Comparison of ENCODE assay signal across 11 cellular contexts in the genomic region with DNA sequence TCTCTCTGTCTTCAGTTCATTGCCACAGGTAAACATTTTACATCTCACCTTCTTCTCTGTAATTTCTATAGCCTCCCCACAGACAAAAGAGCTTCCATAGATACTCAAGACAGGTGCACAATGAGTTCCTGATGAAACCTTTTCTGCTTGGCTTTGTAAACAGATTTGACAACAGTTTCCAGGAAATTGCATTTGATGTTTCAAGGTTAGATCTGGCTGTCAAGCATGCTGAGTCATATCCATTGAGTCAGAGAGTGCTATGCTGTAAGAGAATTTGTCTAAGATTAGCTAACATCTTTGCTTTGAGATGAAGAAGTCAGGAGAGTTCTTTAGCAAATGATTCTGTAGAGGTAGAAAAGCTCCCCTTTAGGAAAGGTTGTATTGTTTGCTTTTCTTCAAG. TPM values are rescaled to one million over a fixed set of nuclear protein-coding genes. Genes with fewer than 3 reads are reported as not detected.
DNase-seq lines count a peak whose midpoint lies in the region; ATAC-seq and TF ChIP-seq lines count a peak whose summit lies in the region.
"Had no signal": no experiment of that assay in that cellular context is flagged by ENCODE, and none has a peak within 500 bp of the region (broad histone marks: within the 10 kb centered on the region; RNA-seq: fewer than 3 reads in every experiment).

No MANE protein-coding gene starts in this region.

- no peak overlapping the region for H3K4me2 ChIP-seq in mesenchymal stem cell (ENCODE audit: low read length, poor library complexity, severe bottlenecking)

- H3K27me3 Mint-ChIP-seq in glutamatergic neuron (ENCODE audit: unreplicated experiment), result no peaks in the 10 kb centered on the region

- no peaks in the 10 kb centered on the region for H3K79me1 ChIP-seq in mesenchymal stem cell (replicated peaks; ENCODE audit: low read length, poor library complexity, severe bottlenecking)

- no peak overlapping the region for H2BK120ac ChIP-seq in mesenchymal stem cell (ENCODE audit: low read depth, low read length)

- no peak overlapping the region for H3K23ac ChIP-seq in mesenchymal stem cell (ENCODE audit: low read length in 2 of 2)

- no peak overlapping the region for H2AFZ ChIP-seq in mesenchymal stem cell (ENCODE audit: low read depth, low read length)

- H4K91ac ChIP-seq in mesenchymal stem cell (ENCODE audit: low read length), result no peak overlapping the region

- ATAC-seq in HG02870 (IDR thresholded peaks at IDR 0.05; ENCODE audit: unreplicated experiment) (no peak), GM21529 (IDR thresholded peaks at IDR 0.05; ENCODE audit: unreplicated experiment) (no peak), GM19351 (IDR thresholded peaks at IDR 0.05; ENCODE audit: unreplicated experiment) (no peak)
- ATAC-seq: mucosa of descending colon had no signal

- peaks cover 0 to 3% of the 10 kb centered on the region in 2 experiments for H3K36me3 ChIP-seq in mesenchymal stem cell (ENCODE audit: control insufficient read depth in 1 of 2, insufficient read depth in 2 of 2, low read depth in 1 of 2, low read length in 2 of 2)

- H2AK5ac ChIP-seq in mesenchymal stem cell (ENCODE audit: low read length, severe bottlenecking), result no peak overlapping the region

- TF ChIP-seq CTCF in astrocyte of the spinal cord (IDR thresholded peaks at IDR 0.05; ENCODE audit: low read depth, low read length), result no peak
- TF ChIP-seq CTCF in glutamatergic neuron (IDR thresholded peaks at IDR 0.05; ENCODE audit: partially characterized antibody, unreplicated experiment), result no peak

- no peak overlapping the region for H3K27ac ChIP-seq in mesenchymal stem cell (ENCODE audit: low read length, poor library complexity, severe bottlenecking)
- H3K27ac ChIP-seq: HL-60 had no signal

- H3K27me3 ChIP-seq in mesenchymal stem cell (ENCODE audit: control insufficient read depth in 1 of 2, insufficient read depth in 1 of 2, low read length in 2 of 2), result no peaks in the 10 kb centered on the region

- H3K4me1 ChIP-seq in mesenchymal stem cell (ENCODE audit: control insufficient read depth, insufficient read depth, low read depth, low read length), result no peaks in the 10 kb centered on the region

- no peaks in the 10 kb centered on the region for H3K36me3 Mint-ChIP-seq in glutamatergic neuron (ENCODE audit: unreplicated experiment)

- H3K14ac ChIP-seq in mesenchymal stem cell (ENCODE audit: low read length in 2 of 2), result no peak overlapping the region

- no peak overlapping the region for H3K18ac ChIP-seq in mesenchymal stem cell (ENCODE audit: low read depth in 1 of 2, low read length in 2 of 2)

- H3K4ac ChIP-seq in mesenchymal stem cell (ENCODE audit: low read depth in 1 of 2, low read length in 2 of 2), result no peak overlapping the region

- no peaks in the 10 kb centered on the region for H3K4me1 Mint-ChIP-seq in glutamatergic neuron (ENCODE audit: low read depth, unreplicated experiment)

- no peak overlapping the region for H3K4me3 Mint-ChIP-seq in glutamatergic neuron (ENCODE audit: unreplicated experiment)

- H3K4me3 ChIP-seq in astrocyte of the spinal cord (ENCODE audit: low read depth, low read length) (no peak overlapping the region), mesenchymal stem cell (ENCODE audit: insufficient read depth in 1 of 2, low read depth in 1 of 2, low read length in 2 of 2) (no peak overlapping the region)
- H3K4me3 ChIP-seq: mucosa of descending colon had no signal

- peak; percentile 92 for DNase-seq in DMS53 (lab: John Stamatoyannopoulos, UW)
- peak; percentile 17 for DNase-seq in NCI-H2107 (lab: John Stamatoyannopoulos, UW)
- peak; percentile 80 for DNase-seq in astrocyte of the spinal cord (ENCODE audit: low read depth, low spot score)
- peak; percentile 29 for DNase-seq in mesenchymal stem cell
- no peak for DNase-seq in glutamatergic neuron
- DNase-seq: mucosa of descending colon, Right ventricle myocardium superior had no signal

- H4K8ac ChIP-seq in mesenchymal stem cell (ENCODE audit: low read length), result no peak overlapping the region

- H3K9me3 Mint-ChIP-seq in glutamatergic neuron (ENCODE audit: unreplicated experiment), result no peaks in the 10 kb centered on the region

- no peak overlapping the region for H2BK15ac ChIP-seq in mesenchymal stem cell (ENCODE audit: low read depth, poor library complexity, severe bottlenecking)

- no peak overlapping the region for H3K27ac Mint-ChIP-seq in glutamatergic neuron (ENCODE audit: unreplicated experiment)

- H2BK12ac ChIP-seq in mesenchymal stem cell (ENCODE audit: low read length in 2 of 2), result no peak overlapping the region

- in situ Hi-C loops in astrocyte of the spinal cord (cut with HindIII; ENCODE audit: low sequenced_read_pairs), result no loop called here

- H3K9me3 ChIP-seq in mesenchymal stem cell (ENCODE audit: control insufficient read depth, low read length), result peaks cover 8% of the 10 kb centered on the region
- H3K9me3 ChIP-seq: mucosa of descending colon had no signal

- H3K9ac ChIP-seq in mesenchymal stem cell (ENCODE audit: low read length), result no peak overlapping the region

- H2BK5ac ChIP-seq in mesenchymal stem cell (ENCODE audit: low read depth, low read length, poor library complexity, severe bottlenecking), result no peak overlapping the region

RNA-seq across cellular contexts. Expression of a gene that starts 40.6 kb away (rescaled TPM):
- polyA plus RNA-seq in mesenchymal stem cell (2013, experiment 1 of 2), result 0.54 TPM
- 0.66 TPM for polyA plus RNA-seq in mesenchymal stem cell (2013, experiment 2 of 2)
- total RNA-seq in glutamatergic neuron (ENCODE audit: unreplicated experiment), result 177 TPM
